ENCODE assay signal across 8 cellular contexts in genomic region chr16:3718019-3718391, GRCh38. TPM values are rescaled to one million over a fixed set of nuclear protein-coding genes. Genes with fewer than 3 reads are reported as not detected.
A peak's percentile ranks its signal among the peaks of the same experiment; 100 is the strongest.
DNase-seq lines count a peak whose midpoint lies in the region; ATAC-seq and TF ChIP-seq lines count a peak whose summit lies in the region.

No MANE protein-coding gene starts in this region.

- POLR2A ChIA-PET in CD8-positive, alpha-beta T cell (lab: Charles Lee) = interaction anchor here (0.6 to 1.3 kb wide), 5 partner anchors 13 to 898 kb away, joined by 3 to 6 read pairs (median 3); partner anchors contain the start of genes ZNF174 and ZSCAN32
- POLR2A ChIA-PET in PC-3 (lab: Charles Lee; ENCODE audit: unreplicated experiment) = no interaction called here

- H3K9ac ChIP-seq in PC-3 (ENCODE audit: low read length) = peak overlapping the region; percentile 99
- peak overlapping the region; percentile 20 for H3K9ac ChIP-seq in endocrine pancreas (ENCODE audit: control insufficient read depth, insufficient read depth, low read length)

- H3K36me3 ChIP-seq in CD8-positive, alpha-beta T cell (ENCODE audit: insufficient read depth, low read length) = peaks cover 5% of the 10 kb centered on the region
- H3K36me3 ChIP-seq in PC-3 (ENCODE audit: low read depth, low read length) (peaks cover 4% of the 10 kb centered on the region), endocrine pancreas (ENCODE audit: control insufficient read depth, insufficient read depth, low read length) (no peaks in the 10 kb centered on the region), osteoblast (ENCODE audit: insufficient read depth, low read length) (peaks cover 8% of the 10 kb centered on the region)

- no peak for ATAC-seq in CD8-positive, alpha-beta T cell
- ATAC-seq in PC-3 (no peak), GM21528 (IDR thresholded peaks at IDR 0.05; ENCODE audit: low FRiP score, unreplicated experiment) (no peak)

- peaks cover 15% of the 10 kb centered on the region for H3K4me1 ChIP-seq in CD8-positive, alpha-beta T cell (ENCODE audit: insufficient read depth, low read length)
- H3K4me1 ChIP-seq in PC-3 (ENCODE audit: insufficient read depth, low read length) = peaks cover 10% of the 10 kb centered on the region
- no peaks in the 10 kb centered on the region for H3K4me1 ChIP-seq in endocrine pancreas (ENCODE audit: control insufficient read depth, insufficient read depth, low read length)
- peaks cover 11% of the 10 kb centered on the region for H3K4me1 ChIP-seq in osteoblast (ENCODE audit: insufficient read depth, low read length)

- no peaks in the 10 kb centered on the region for H3K9me3 ChIP-seq in CD8-positive, alpha-beta T cell (ENCODE audit: low read length)
- no peaks in the 10 kb centered on the region for H3K9me3 ChIP-seq in PC-3 (ENCODE audit: low read length)
- H3K9me3 ChIP-seq in endocrine pancreas (ENCODE audit: control insufficient read depth, low read length) = no peaks in the 10 kb centered on the region
- no peaks in the 10 kb centered on the region for H3K9me3 ChIP-seq in osteoblast (ENCODE audit: low read depth, low read length)

- peak overlapping the region; percentile 92 for H3K27ac Mint-ChIP-seq in CD8-positive, alpha-beta T cell

- H3K9me2 ChIP-seq in PC-3 (replicated peaks; ENCODE audit: low read length) = no peaks in the 10 kb centered on the region

- TF ChIP-seq CTCF in CD8-positive, alpha-beta T cell (IDR thresholded peaks at IDR 0.05) = no peak
- TF ChIP-seq CTCF in PC-3 (conservative IDR thresholded peaks at IDR 0.05; ENCODE audit: low read depth, low read length) (no peak), osteoblast (IDR thresholded peaks at IDR 0.05; ENCODE audit: extremely low read depth, low read depth, low read length) (no peak)

- H3K27ac ChIP-seq in CD8-positive, alpha-beta T cell (ENCODE audit: low read depth, low read length) = peak overlapping the region; percentile 88
- H3K27ac ChIP-seq in PC-3 (ENCODE audit: low read length) (peak overlapping the region; percentile 66), osteoblast (ENCODE audit: low read depth, low read length) (peak overlapping the region; percentile 93)

- no peaks in the 10 kb centered on the region for H3F3A ChIP-seq in PC-3 (ENCODE audit: low read length, unreplicated experiment)

- BruUV-seq in PC-3 (replicated peaks; lab: Mats Ljungman, UMichigan) = TSS peak; percentile 94

- DNase-seq in CD8-positive, alpha-beta T cell = no peak
- DNase-seq in PC-3 (no peak), osteoblast (ENCODE audit: insufficient read length, low spot score, missing footprints) (no peak), NCI-H69 (lab: John Stamatoyannopoulos, UW) (no peak)
- DNase-seq in stimulated activated CD4-positive, alpha-beta T cell treated with anti-CD3 and anti-CD28 coated beads, Interleukin-15, amount 100 ng/mL, for 24 hours = no peak
- no peak for DNase-seq in stimulated activated naive CD4-positive, alpha-beta T cell treated with Interleukin-2 at 50 U/mL for 16 hours (lab: John Stamatoyannopoulos, UW)

- peaks cover 15% of the 10 kb centered on the region for H3K36me3 Mint-ChIP-seq in CD8-positive, alpha-beta T cell

- intact Hi-C loops in CD8-positive, alpha-beta T cell (cut with DNase I, micrococcal nuclease) = loop anchor here in 1 of 2 experiments (5.0 kb wide), 1 partner anchor 534 kb away; no protein-coding TSS in a partner anchor
- intact Hi-C loops in PC-3 (cut with micrococcal nuclease) = no loop called here

- H3K27me3 Mint-ChIP-seq in CD8-positive, alpha-beta T cell (ENCODE audit: low read depth) = no peaks in the 10 kb centered on the region

- H3K79me2 ChIP-seq in PC-3 (ENCODE audit: low read length) (peaks cover 42% of the 10 kb centered on the region), osteoblast (ENCODE audit: insufficient read depth, low read length) (peaks cover 39% of the 10 kb centered on the region)

- no peaks in the 10 kb centered on the region for H3K27me3 ChIP-seq in CD8-positive, alpha-beta T cell (ENCODE audit: insufficient read depth, low read length)
- H3K27me3 ChIP-seq in PC-3 (ENCODE audit: low read length) = no peaks in the 10 kb centered on the region
- no peaks in the 10 kb centered on the region for H3K27me3 ChIP-seq in endocrine pancreas (ENCODE audit: control insufficient read depth, insufficient read depth, low read length)
- H3K27me3 ChIP-seq in osteoblast (ENCODE audit: insufficient read depth, low read length) = no peaks in the 10 kb centered on the region

- peaks cover 34% of the 10 kb centered on the region for H3K4me1 Mint-ChIP-seq in CD8-positive, alpha-beta T cell (ENCODE audit: low read depth)

- H4K20me1 ChIP-seq in PC-3 (ENCODE audit: low read length) = no peaks in the 10 kb centered on the region
- H4K20me1 ChIP-seq in osteoblast (ENCODE audit: insufficient read depth, low read length) = peaks cover 5% of the 10 kb centered on the region

- peak overlapping the region; percentile 93 for H3K4me2 ChIP-seq in PC-3 (ENCODE audit: low read length)
- H3K4me2 ChIP-seq in osteoblast (ENCODE audit: insufficient read depth, low read length) = peak overlapping the region; percentile 100

- H3K9me3 Mint-ChIP-seq in CD8-positive, alpha-beta T cell = no peaks in the 10 kb centered on the region

- peak overlapping the region; percentile 85 for H3K4me3 Mint-ChIP-seq in CD8-positive, alpha-beta T cell

- H2AFZ ChIP-seq in PC-3 (ENCODE audit: low read length) (peak overlapping the region; percentile 96), osteoblast (ENCODE audit: low read length) (peak overlapping the region; percentile 99)

- CTCF ChIA-PET in CD8-positive, alpha-beta T cell (lab: Charles Lee) = interaction anchor here (1.1 kb wide), 1 partner anchor 14 kb away, joined by 4 read pairs; no protein-coding TSS in a partner anchor
- CTCF ChIA-PET in PC-3 (lab: Charles Lee) = no interaction called here

- H3K4me3 ChIP-seq in CD8-positive, alpha-beta T cell (ENCODE audit: low read depth, low read length) = peak overlapping the region; percentile 94
- H3K4me3 ChIP-seq in PC-3 (ENCODE audit: low read length) = peak overlapping the region; percentile 99
- peak overlapping the region; percentile 65 for H3K4me3 ChIP-seq in endocrine pancreas (ENCODE audit: control insufficient read depth, insufficient read depth, low read length)
- peak overlapping the region; percentile 92 for H3K4me3 ChIP-seq in osteoblast (ENCODE audit: insufficient read depth, low read length)

RNA-seq across cellular contexts. Expression of gene TRAP1, which starts 0.7 kb away (rescaled TPM):
- total RNA-seq in CD8-positive, alpha-beta T cell = 10 to 100 TPM; 48.3 to 57.4 TPM
- total RNA-seq in PC-3 (2014; rRNA removed) (243 and 382 TPM in 2 replicates), osteoblast (46.9 and 56.5 TPM in 2 replicates)
